Comparison of ENCODE assay signal across 1 cellular context in the genomic region with DNA sequence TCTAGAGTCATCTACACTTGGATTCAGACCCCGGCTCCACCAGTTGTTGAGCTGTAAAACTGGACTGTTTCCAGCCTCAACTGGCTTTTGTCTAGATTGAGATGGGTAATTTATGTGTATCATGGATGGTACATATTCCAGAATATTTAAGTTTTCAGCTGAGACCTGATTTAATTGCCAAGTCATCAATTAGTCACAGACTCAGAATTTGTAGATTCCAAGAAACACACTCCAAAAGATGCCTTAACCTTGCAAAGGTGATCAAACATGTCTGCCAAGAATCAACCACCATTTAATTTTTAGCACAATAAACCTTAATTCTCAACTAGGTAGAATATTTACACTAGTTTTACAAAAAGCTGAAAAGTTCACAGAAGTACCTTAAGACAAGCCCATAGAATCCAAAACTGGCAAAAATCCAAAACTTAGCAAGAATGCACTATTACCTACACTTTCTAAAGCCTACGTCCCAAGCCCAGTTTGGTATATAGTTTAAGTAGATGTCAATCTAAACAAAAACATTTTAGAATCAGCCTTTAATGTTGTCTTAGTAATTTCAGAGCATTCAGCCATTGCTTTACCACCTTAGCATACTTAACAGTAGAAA.
TF ChIP-seq lines count a peak whose summit lies in the region.

No MANE protein-coding gene starts in this region.

TF ChIP-seq in H1, 55 proteins besides CTCF, POLR2A, EP300 and RAD21:
- TF ChIP-seq SP2 (IDR thresholded peaks at IDR 0.05; ENCODE audit: low read length) (no peak), MAFK (IDR thresholded peaks at IDR 0.05; ENCODE audit: low read depth, low read length) (peak; percentile 56; the same call in 1 of the 2 replicates)
TF ChIP-seq in H1: peak in this region for 1.
